Comparison of ENCODE assay signal across 36 cellular contexts in the genomic region with DNA sequence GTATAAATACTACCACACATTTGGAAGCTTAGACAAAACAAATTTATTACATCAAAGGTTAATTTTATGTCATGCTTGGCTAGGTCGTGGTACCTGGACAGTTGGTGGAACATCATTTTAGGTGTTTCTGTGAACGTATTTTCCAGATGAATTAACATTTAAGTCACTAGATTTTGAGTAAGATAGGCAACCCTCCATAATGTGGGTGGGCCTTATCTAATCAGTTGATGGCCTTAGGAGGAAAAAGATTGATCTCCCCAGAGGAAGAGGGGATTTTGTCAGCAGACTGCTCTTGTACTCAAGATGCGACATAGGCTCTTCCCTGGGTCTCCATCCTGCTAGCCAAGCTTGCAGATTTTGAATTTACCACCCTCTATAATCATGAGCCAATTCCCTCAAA.
"Had no signal": no experiment of that assay in that cellular context is flagged by ENCODE, and none has a peak within 500 bp of the region (broad histone marks: within the 10 kb centered on the region; RNA-seq: fewer than 3 reads in every experiment).

No MANE protein-coding gene starts in this region.

- H3K27me3 ChIP-seq: MG63 had no signal

- H3K9me3 ChIP-seq: MG63 had no signal

- H3K36me3 ChIP-seq: MG63 had no signal

- H3K4me3 ChIP-seq: MG63 had no signal

- DNase-seq: Karpas-422, Kasumi-1, MG63, MM.1S, MV-4-11, NCI-H1048, NCI-H1092, NCI-H1092 treated with DMSO at 0.1 percent for 48 hours, NCI-H1105, NCI-H1105 treated with DMSO at 0.1 percent for 48 hours, NCI-H1417, NCI-H1417 treated with DMSO at 0.1 percent for 48 hours, NCI-H1436, NCI-H1436 treated with DMSO at 0.1 percent for 48 hours, NCI-H146, NCI-H1694, NCI-H1694 treated with DMSO at 0.1 percent for 48 hours, NCI-H187, NCI-H187 treated with DMSO at 0.1 percent for 48 hours, NCI-H1930, NCI-H2029, NCI-H2029 treated with DMSO at 0.1 percent for 48 hours, NCI-H2081 treated with DMSO at 0.1 percent for 48 hours, NCI-H2107, NCI-H2171, NCI-H2171 treated with DMSO at 0.1 percent for 48 hours, NCI-H2227 treated with DMSO at 0.1 percent for 48 hours, NCI-H226, NCI-H345, NCI-H446, NCI-H446 treated with DMSO at 0.1 percent for 48 hours, NCI-H510A, NCI-H510A treated with DMSO at 0.1 percent for 48 hours, NCI-H524, NCI-H524 treated with DMSO at 0.1 percent for 48 hours, NCI-H526 had no signal
